ENCODE assay signal across 30 cellular contexts in the genomic region with DNA sequence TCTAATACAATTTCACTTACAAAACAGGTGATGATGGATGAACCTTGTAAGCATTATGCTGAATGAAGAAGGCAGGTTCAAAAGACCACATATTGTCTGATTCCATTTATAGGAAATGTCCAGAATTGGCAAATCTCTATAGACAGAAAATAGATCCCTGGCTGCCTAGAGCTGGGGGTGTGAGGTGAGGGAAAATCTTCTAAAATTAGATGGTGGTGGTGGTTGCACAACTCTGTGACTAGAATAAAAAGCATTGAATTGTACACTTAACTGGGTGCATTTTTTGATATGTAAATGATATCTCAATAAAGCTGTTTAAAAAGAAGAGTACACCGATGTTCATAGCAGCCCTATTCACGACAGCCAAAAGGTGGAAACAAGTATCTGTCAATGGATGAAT.
"Had no signal": no experiment of that assay in that cellular context is flagged by ENCODE, and none has a peak within 500 bp of the region (broad histone marks: within the 10 kb centered on the region; RNA-seq: fewer than 3 reads in every experiment).

No MANE protein-coding gene starts in this region.

- H3K79me2 ChIP-seq: hepatocyte, parathyroid adenoma had no signal

- H3K4me3 Mint-ChIP-seq: mesothelial cell of epicardium; naive B cell; natural killer cell; nephron progenitor cell; neural progenitor cell; stimulated activated memory B cell treated with anti-CD40 and anti-IgM and Interleukin-4, amounts not matched to agents 10 μg/mL and 1 μg/mL and 100 μg/mL, for 72 hours had no signal

- H3K27ac Mint-ChIP-seq: mesothelial cell of epicardium; natural killer cell; nephron progenitor cell; neural progenitor cell; stimulated activated memory B cell treated with anti-CD40 and anti-IgM and Interleukin-4, amounts not matched to agents 10 μg/mL and 1 μg/mL and 100 μg/mL, for 72 hours had no signal

- H3K36me3 ChIP-seq: heart right ventricle, lower lobe of right lung, neural progenitor cell, neutrophil, right lobe of liver, stomach, suprapubic skin, thoracic aorta, tibial artery, upper lobe of right lung had no signal

- DNase-seq: heart right ventricle; islet precursor cell; lower lobe of right lung; mammary epithelial cell; mesendoderm; naive B cell; natural killer cell; nephron progenitor cell; occipital lobe; psoas muscle; right lobe of liver; stimulated activated CD4-positive, alpha-beta T cell treated with anti-CD3 and anti-CD28 coated beads, Interleukin-1b, Interleukin-23, amount 100 ng/mL, for 48 hours; stimulated activated CD4-positive, alpha-beta T cell treated with anti-CD3 and anti-CD28 coated beads, Interleukin-2, amount 100 ng/mL, for 48 hours; stimulated activated CD4-positive, alpha-beta T cell treated with anti-CD3 and anti-CD28 coated beads, Interleukin-4, amount 100 ng/mL, for 4 hours; stimulated activated CD8-positive, alpha-beta memory T cell treated with anti-CD3 and anti-CD28 coated beads, Interleukin-4, amount 100 ng/mL, for 48 hours; stimulated activated naive CD4-positive, alpha-beta T cell treated with Interleukin-2 at 50 U/mL for 16 hours; stomach; tibial artery; trophoblast cell; upper lobe of right lung had no signal

- H3K4me3 ChIP-seq: heart right ventricle, hepatocyte, lower lobe of right lung, neural progenitor cell, psoas muscle, right lobe of liver, smooth muscle cell, stomach, suprapubic skin, thoracic aorta, tibial artery, upper lobe of right lung had no signal

- H2AFZ ChIP-seq: hepatocyte, neural progenitor cell, parathyroid adenoma had no signal

- H3K4me1 ChIP-seq: lower lobe of right lung, neural progenitor cell, parathyroid adenoma, suprapubic skin, tibial artery, upper lobe of right lung had no signal

- H3K27ac ChIP-seq: heart right ventricle, hepatocyte, lower lobe of right lung, neural progenitor cell, neutrophil, parathyroid adenoma, psoas muscle, right lobe of liver, stomach, suprapubic skin, thoracic aorta, tibial artery, upper lobe of right lung had no signal

- H3K9me3 Mint-ChIP-seq: mesothelial cell of epicardium; natural killer cell; neural progenitor cell; stimulated activated memory B cell treated with anti-CD40 and anti-IgM and Interleukin-4, amounts not matched to agents 10 μg/mL and 1 μg/mL and 100 μg/mL, for 72 hours had no signal

- H3K9ac ChIP-seq: neural progenitor cell, parathyroid adenoma had no signal

- H3K27me3 ChIP-seq: hepatocyte, right lobe of liver, suprapubic skin, upper lobe of right lung had no signal

- H3K4me2 ChIP-seq: hepatocyte, neural progenitor cell, smooth muscle cell had no signal

- ATAC-seq: heart right ventricle; left lobe of liver; lower lobe of right lung; natural killer cell; right lobe of liver; stimulated activated memory B cell treated with anti-CD40 and anti-IgM and Interleukin-4, amounts not matched to agents 10 μg/mL and 1 μg/mL and 100 μg/mL, for 72 hours; upper lobe of right lung had no signal

- H3K9me3 ChIP-seq: heart right ventricle, lower lobe of right lung, neutrophil, psoas muscle, right lobe of liver, suprapubic skin, thoracic aorta, upper lobe of right lung had no signal

- H3K4me1 Mint-ChIP-seq: stimulated activated memory B cell treated with anti-CD40 and anti-IgM and Interleukin-4, amounts not matched to agents 10 μg/mL and 1 μg/mL and 100 μg/mL, for 72 hours had no signal

- H3K36me3 Mint-ChIP-seq: mesothelial cell of epicardium; natural killer cell; neural progenitor cell; stimulated activated memory B cell treated with anti-CD40 and anti-IgM and Interleukin-4, amounts not matched to agents 10 μg/mL and 1 μg/mL and 100 μg/mL, for 72 hours had no signal
